ENCODE assay signal across 1 cellular context in genomic region chr15:101641894-101642293, GRCh38.
TF ChIP-seq lines count a peak whose summit lies in the region.

No MANE protein-coding gene starts in this region.

TF ChIP-seq in PFSK-1, 5 proteins besides CTCF, POLR2A, EP300 and RAD21 (continued from another document):
- 0 out of 2 replicates have a peak, but pooled peaks have one; percentile 24 for TF ChIP-seq POLR2AphosphoS5 (IDR thresholded peaks at IDR 0.05; ENCODE audit: low read depth, low read length)
TF ChIP-seq in PFSK-1: peak in this region for 2.
